12 cellular contexts compared by ENCODE assay signal in genomic region chr5:61202213-61202612, GRCh38. TPM values are rescaled to one million over a fixed set of nuclear protein-coding genes. Genes with fewer than 3 reads are reported as not detected.
A peak's percentile ranks its signal among the peaks of the same experiment; 100 is the strongest.
DNase-seq lines count a peak whose midpoint lies in the region; ATAC-seq and TF ChIP-seq lines count a peak whose summit lies in the region.
"Had no signal": no experiment of that assay in that cellular context is flagged by ENCODE, and none has a peak within 500 bp of the region (broad histone marks: within the 10 kb centered on the region; RNA-seq: fewer than 3 reads in every experiment).

No MANE protein-coding gene starts in this region.

- TF ChIP-seq CTCF in osteoblast (IDR thresholded peaks at IDR 0.05; ENCODE audit: extremely low read depth, low read depth, low read length) = no peak
- no peak for TF ChIP-seq CTCF in psoas muscle (IDR thresholded peaks at IDR 0.05)

- intact Hi-C loops in aorta (cut with DNase I) = no loop called here
- intact Hi-C loops in psoas muscle (cut with DNase I) = no loop called here

- H3K9me3 ChIP-seq in osteoblast (ENCODE audit: low read depth, low read length) (no peaks in the 10 kb centered on the region), aorta (ENCODE audit: control insufficient read depth, low read length) (no peaks in the 10 kb centered on the region), psoas muscle (peaks cover 7% of the 10 kb centered on the region)

- ATAC-seq in GM19035 (IDR thresholded peaks at IDR 0.05; ENCODE audit: unreplicated experiment) (peak; percentile 55), aorta (ENCODE audit: low FRiP score) (no peak), psoas muscle (no peak)
- ATAC-seq: esophagus mucosa had no signal

- H3K27me3 ChIP-seq in osteoblast (ENCODE audit: insufficient read depth, low read length) = no peaks in the 10 kb centered on the region
- H3K27me3 ChIP-seq in aorta (ENCODE audit: control insufficient read depth in 1 of 2, insufficient read depth in 2 of 2, low read length in 1 of 2) = no peaks in the 10 kb centered on the region
- H3K27me3 ChIP-seq in psoas muscle (ENCODE audit: insufficient read depth in 3 of 3, low read length in 2 of 3) = no peaks in the 10 kb centered on the region
- H3K27me3 ChIP-seq: neural progenitor cell had no signal

- no peaks in the 10 kb centered on the region for H3K79me2 ChIP-seq in osteoblast (ENCODE audit: insufficient read depth, low read length)

- peak overlapping the region; percentile 9 for H3K4me2 ChIP-seq in osteoblast (ENCODE audit: insufficient read depth, low read length)
- H3K4me2 ChIP-seq: neural progenitor cell had no signal

- H3K4me3 ChIP-seq in osteoblast (ENCODE audit: insufficient read depth, low read length) (no peak overlapping the region), aorta (ENCODE audit: low read length in 2 of 2) (no peak overlapping the region), psoas muscle (no peak overlapping the region)
- H3K4me3 ChIP-seq: neural progenitor cell had no signal

- no peaks in the 10 kb centered on the region for H4K20me1 ChIP-seq in osteoblast (ENCODE audit: insufficient read depth, low read length)

- H3K4me1 ChIP-seq in osteoblast (ENCODE audit: insufficient read depth, low read length) (peaks cover 24% of the 10 kb centered on the region), aorta (ENCODE audit: control insufficient read depth in 1 of 2, insufficient read depth in 2 of 2, low read length in 2 of 2) (no peaks in the 10 kb centered on the region), psoas muscle (no peaks in the 10 kb centered on the region)
- H3K4me1 ChIP-seq: neural progenitor cell had no signal

- H3K27ac ChIP-seq in osteoblast (ENCODE audit: low read depth, low read length) (peak overlapping the region; percentile 78), aorta (ENCODE audit: low read depth in 1 of 2, low read length in 2 of 2) (no peak overlapping the region), psoas muscle (no peak overlapping the region)
- H3K27ac ChIP-seq: neural progenitor cell had no signal

- 80 to 84% methylated on average over 2 of the region's 2 CpGs for WGBS in aorta, 2 donors
- 85 to 91% (median 91%) methylated on average over 2 of the region's 2 CpGs for WGBS in psoas muscle, 3 donors

- H2AFZ ChIP-seq in osteoblast (ENCODE audit: low read length) = no peak overlapping the region
- H2AFZ ChIP-seq: neural progenitor cell had no signal

- DNase-seq in GM04503 (ENCODE audit: low read depth) = peak; percentile 19
- DNase-seq in HS-5 (ENCODE audit: low read depth) = peak; percentile 14
- DNase-seq in osteoblast (ENCODE audit: insufficient read length, low spot score, missing footprints) = peak; percentile 87
- no peak for DNase-seq in aorta
- DNase-seq in DMS153 treated with DMSO at 0.1 percent for 48 hours (lab: John Stamatoyannopoulos, UW; ENCODE audit: unreplicated experiment) = no peak
- DNase-seq in psoas muscle = no peak
- DNase-seq: amygdala; CD8-positive, alpha-beta memory T cell; NCI-H2171 had no signal

- H3K36me3 ChIP-seq in osteoblast (ENCODE audit: insufficient read depth, low read length) (no peaks in the 10 kb centered on the region), aorta (ENCODE audit: control insufficient read depth in 1 of 2, insufficient read depth in 2 of 2, low read length in 1 of 2) (no peaks in the 10 kb centered on the region), psoas muscle (ENCODE audit: insufficient read depth in 1 of 2, low read depth in 1 of 2) (no peaks in the 10 kb centered on the region)
- H3K36me3 ChIP-seq: neural progenitor cell had no signal

RNA-seq across cellular contexts. Expression of gene SMIM15, which starts 39.9 kb away (rescaled TPM):
- 30.6 and 31.8 TPM in 2 replicates for total RNA-seq in osteoblast
- 10 to 100 TPM; 33.3 to 41.1 TPM for total RNA-seq in aorta
- polyA plus RNA-seq in aorta = 10 to 100 TPM; 21.8 to 33.9 TPM
- 10 to 100 TPM; 10.6 to 19.3 (median 14.5) TPM for total RNA-seq in psoas muscle
- 10 to 100 TPM in 2 of 3 donors, 1 to 10 TPM in 1; 7.0 to 48.7 (median 19.4) TPM for polyA plus RNA-seq in psoas muscle

Comparison
In these comparisons a context has a peak if more than half of its experiments do, and no peak if none do; other contexts are left out.
1. DNase-seq: peak in GM04503 (single experiment), HS-5 (single experiment) and osteoblast (single experiment); none in aorta (0 of 2), DMS153 treated with DMSO at 0.1 percent for 48 hours (single experiment) and psoas muscle (0 of 2).